In genomic region chr7:149004405-149005370, GRCh38 we compare ENCODE assay signal across 15 cellular contexts.
"Had no signal": no experiment of that assay in that cellular context is flagged by ENCODE, and none has a peak within 500 bp of the region (broad histone marks: within the 10 kb centered on the region; RNA-seq: fewer than 3 reads in every experiment).

No MANE protein-coding gene starts in this region.

- H3K27me3 Mint-ChIP-seq: activated CD4-positive, alpha-beta T cell treated with anti-CD3 and anti-CD28 coated beads, Interleukin-2, amount 10 ng/mL, durations not matched to agents 24 days and 14 days; activated naive CD4-positive, alpha-beta T cell treated with anti-CD3 and anti-CD28 coated beads, Interleukin-2, amount 10 ng/mL, durations not matched to agents 7 days and 5 days; activated naive CD8-positive, alpha-beta T cell; activated naive CD8-positive, alpha-beta T cell treated with anti-CD3 and anti-CD28 coated beads, Interleukin-2, amount 50 U/mL, for 24 hours had no signal

- H3K4me3 ChIP-seq: body of pancreas, breast epithelium, PC-9, SJSA1 had no signal

- H3K9me3 Mint-ChIP-seq: activated CD4-positive, alpha-beta T cell treated with anti-CD3 and anti-CD28 coated beads, Interleukin-2, amount 10 ng/mL, durations not matched to agents 24 days and 14 days; activated naive CD4-positive, alpha-beta T cell treated with anti-CD3 and anti-CD28 coated beads, Interleukin-2, amount 10 ng/mL, durations not matched to agents 7 days and 5 days; activated naive CD8-positive, alpha-beta T cell treated with anti-CD3 and anti-CD28 coated beads, Interleukin-2, amount 50 U/mL, for 24 hours; T-helper 1 cell treated with Interleukin-12 subunit alpha and Interleukin-12 subunit beta and Interleukin-4 antibody, amounts not matched to agents 30 μg/mL and 1 μg/mL, for 36 hours; T-helper 2 cell treated with Interferon-gamma antibody and Interleukin-4, amounts not matched to agents 5 μg/mL and 100 μg/mL, for 36 hours had no signal

- H3K27ac Mint-ChIP-seq: activated CD4-positive, alpha-beta T cell treated with anti-CD3 and anti-CD28 coated beads, Interleukin-2, amount 10 ng/mL, durations not matched to agents 24 days and 14 days; activated naive CD8-positive, alpha-beta T cell; activated naive CD8-positive, alpha-beta T cell treated with anti-CD3 and anti-CD28 coated beads, Interleukin-2, amount 50 U/mL, for 24 hours; T-helper 1 cell treated with Interleukin-12 subunit alpha and Interleukin-12 subunit beta and Interleukin-4 antibody, amounts not matched to agents 30 μg/mL and 1 μg/mL, for 36 hours; T-helper 2 cell treated with Interferon-gamma antibody and Interleukin-4, amounts not matched to agents 5 μg/mL and 100 μg/mL, for 36 hours had no signal

- H3K4me3 Mint-ChIP-seq: activated CD4-positive, alpha-beta T cell treated with anti-CD3 and anti-CD28 coated beads, Interleukin-2, amount 10 ng/mL, durations not matched to agents 24 days and 14 days; activated CD8-positive, alpha-beta T cell treated with anti-CD3 and anti-CD28 coated beads, Interleukin-2, amount 10 ng/mL, durations not matched to agents 7 days and 5 days; activated naive CD4-positive, alpha-beta T cell treated with anti-CD3 and anti-CD28 coated beads, Interleukin-2, amount 10 ng/mL, durations not matched to agents 7 days and 5 days; activated naive CD8-positive, alpha-beta T cell; activated naive CD8-positive, alpha-beta T cell treated with anti-CD3 and anti-CD28 coated beads, Interleukin-2, amount 50 U/mL, for 24 hours; T-helper 1 cell treated with Interleukin-12 subunit alpha and Interleukin-12 subunit beta and Interleukin-4 antibody, amounts not matched to agents 30 μg/mL and 1 μg/mL, for 36 hours; T-helper 2 cell treated with Interferon-gamma antibody and Interleukin-4, amounts not matched to agents 5 μg/mL and 100 μg/mL, for 36 hours had no signal

- DNase-seq: activated CD4-positive, alpha-beta T cell treated with anti-CD3 and anti-CD28 coated beads, Interleukin-2, amount 50 U/mL, for 4 hours; activated CD8-positive, alpha-beta T cell treated with anti-CD3 and anti-CD28 coated beads, Interleukin-2, amount 10 ng/mL, durations not matched to agents 7 days and 5 days; activated naive CD4-positive, alpha-beta T cell treated with anti-CD3 and anti-CD28 coated beads, Interleukin-2, amount 10 ng/mL, durations not matched to agents 7 days and 5 days; activated naive CD8-positive, alpha-beta T cell treated with anti-CD3 and anti-CD28 coated beads, Interleukin-2, amount 50 U/mL, for 24 hours; body of pancreas; MM.1S; NCI-H2029 treated with DMSO at 0.1 percent for 48 hours; NCI-H510A had no signal
